Comparison of ENCODE assay signal across 14 cellular contexts in the genomic region with DNA sequence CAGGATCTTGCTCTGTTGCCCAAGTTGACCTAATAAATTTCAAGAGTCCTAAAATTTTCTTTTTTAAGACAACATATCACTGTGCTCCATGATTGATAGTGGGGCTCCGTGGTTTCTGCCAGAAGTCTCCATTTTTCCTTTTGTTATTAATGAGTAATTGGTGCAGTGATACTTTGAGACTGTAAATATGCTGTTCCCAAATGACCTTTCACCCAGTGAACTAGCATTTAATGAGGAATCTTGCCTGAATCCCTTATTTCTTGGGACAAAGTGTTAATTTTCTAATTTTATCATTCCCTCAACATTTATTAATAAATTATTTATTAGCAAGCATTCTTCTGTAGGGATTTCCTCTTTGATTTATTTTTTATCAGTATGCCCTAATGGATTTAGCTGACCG. TPM values are rescaled to one million over a fixed set of nuclear protein-coding genes. Genes with fewer than 3 reads are reported as not detected.
DNase-seq lines count a peak whose midpoint lies in the region; ATAC-seq and TF ChIP-seq lines count a peak whose summit lies in the region.
"Had no signal": no experiment of that assay in that cellular context is flagged by ENCODE, and none has a peak within 500 bp of the region (broad histone marks: within the 10 kb centered on the region; RNA-seq: fewer than 3 reads in every experiment).

No MANE protein-coding gene starts in this region.

- POLR2A ChIA-PET in MCF 10A (lab: Yijun Ruan, JAX): interaction anchor here (1.0 to 3.8 kb wide), 2 partner anchors 25 to 163 kb away, joined by 3 to 26 read pairs; no protein-coding TSS in a partner anchor
- POLR2A ChIA-PET in activated B cell treated with CpG ODN at 0.5 μM for 24 hours (lab: Charles Lee): no interaction called here

- no peak overlapping the region for H3K4me3 Mint-ChIP-seq in MCF 10A (ENCODE audit: unreplicated experiment)
- peak overlapping the region; percentile 44 for H3K4me3 Mint-ChIP-seq in activated B cell treated with CpG ODN at 0.5 μM for 24 hours

- peaks cover 73% of the 10 kb centered on the region for H3K79me2 ChIP-seq in mammary epithelial cell (ENCODE audit: insufficient read depth, low read length)

- no peak for ATAC-seq in activated B cell treated with CpG ODN at 0.5 μM for 24 hours (ENCODE audit: low read depth)
- no peak for ATAC-seq in right lobe of liver
- ATAC-seq in heart left ventricle: no peak
- ATAC-seq in GM19023 (IDR thresholded peaks at IDR 0.05; ENCODE audit: unreplicated experiment): no peak
- ATAC-seq: activated CD4-positive, CD25-positive, alpha-beta regulatory T cell treated with anti-CD3 and anti-CD28 coated beads, Interleukin-2, amount 50 U/mL, for 24 hours had no signal

- no peak for TF ChIP-seq CTCF in MCF 10A (IDR thresholded peaks at IDR 0.05; ENCODE audit: unreplicated experiment)
- TF ChIP-seq CTCF in mammary epithelial cell (conservative IDR thresholded peaks at IDR 0.05 in 1 of 2, IDR thresholded peaks at IDR 0.05 in 1 of 2; ENCODE audit: extremely low read depth in 1 of 2, insufficient read depth in 1 of 2, low read depth in 1 of 2, low read length in 2 of 2): no peak
- no peak for TF ChIP-seq CTCF in activated B cell treated with CpG ODN at 0.5 μM for 24 hours (IDR thresholded peaks at IDR 0.05)
- no peak for TF ChIP-seq CTCF in right lobe of liver (IDR thresholded peaks at IDR 0.05)
- TF ChIP-seq CTCF in heart left ventricle (IDR thresholded peaks at IDR 0.05): no peak

- peak overlapping the region; percentile 76 for H3K27ac Mint-ChIP-seq in MCF 10A (ENCODE audit: low read depth, unreplicated experiment)
- no peak overlapping the region for H3K27ac Mint-ChIP-seq in activated B cell treated with CpG ODN at 0.5 μM for 24 hours

- BruUV-seq in MCF 10A (replicated peaks; lab: Mats Ljungman, UMichigan) (no TSS peak), mammary epithelial cell (replicated peaks; lab: Mats Ljungman, UMichigan) (no TSS peak)

- peaks cover 40% of the 10 kb centered on the region for H3K4me1 ChIP-seq in mammary epithelial cell (ENCODE audit: insufficient read depth, low read length)
- peaks cover 3 to 56% (median 17%) of the 10 kb centered on the region in 4 donors for H3K4me1 ChIP-seq in right lobe of liver
- H3K4me1 ChIP-seq in heart left ventricle: peaks cover 4 to 54% (median 28%) of the 10 kb centered on the region in 12 donors

- H3K4me1 Mint-ChIP-seq in MCF 10A (ENCODE audit: insufficient read depth, unreplicated experiment): peaks cover 36% of the 10 kb centered on the region
- peaks cover 61% of the 10 kb centered on the region for H3K4me1 Mint-ChIP-seq in activated B cell treated with CpG ODN at 0.5 μM for 24 hours

- no peaks in the 10 kb centered on the region for H4K20me1 ChIP-seq in mammary epithelial cell (ENCODE audit: insufficient read depth, low read length)

- no peaks in the 10 kb centered on the region for H3K27me3 Mint-ChIP-seq in MCF 10A (ENCODE audit: insufficient read depth, unreplicated experiment)
- no peaks in the 10 kb centered on the region for H3K27me3 Mint-ChIP-seq in activated B cell treated with CpG ODN at 0.5 μM for 24 hours

- WGBS in mammary epithelial cell (ENCODE audit: low coverage, missing lambda C conversion rate): 97% methylated on average over 2 of the region's 2 CpGs
- 49% methylated on average over 2 of the region's 2 CpGs for WGBS in right lobe of liver (ENCODE audit: insufficient coverage, low coverage, low lambda C conversion rate, missing lambda C conversion rate)
- WGBS in heart left ventricle, 4 donors: 79 to 85% (median 85%) methylated on average over 2 of the region's 2 CpGs

- DNase-seq in MCF 10A (ENCODE audit: unreplicated experiment): no peak
- no peak for DNase-seq in mammary epithelial cell
- DNase-seq in activated B cell treated with CpG ODN at 0.5 μM for 24 hours: no peak
- DNase-seq in right lobe of liver: no peak
- no peak for DNase-seq in heart left ventricle
- no peak for DNase-seq in NCI-H1436 (lab: John Stamatoyannopoulos, UW)
- DNase-seq in SK-N-DZ (ENCODE audit: low spot score): no peak
- DNase-seq: brain microvascular endothelial cell, H9, NCI-H187, occipital lobe had no signal

- no peaks in the 10 kb centered on the region for H3K27me3 ChIP-seq in mammary epithelial cell (ENCODE audit: insufficient read depth, low read length)
- no peaks in the 10 kb centered on the region for H3K27me3 ChIP-seq in right lobe of liver
- no peaks in the 10 kb centered on the region for H3K27me3 ChIP-seq in heart left ventricle
- H3K27me3 ChIP-seq: brain microvascular endothelial cell had no signal

- no peak overlapping the region for H2AFZ ChIP-seq in mammary epithelial cell (ENCODE audit: low read depth, low read length)

- H3K9me3 ChIP-seq in mammary epithelial cell (replicated peaks; ENCODE audit: insufficient read depth, low read length) (no peaks in the 10 kb centered on the region), right lobe of liver (no peaks in the 10 kb centered on the region), heart left ventricle (peaks cover 0 to 6% (median 0%) of the 10 kb centered on the region in 12 donors)
- H3K9me3 ChIP-seq: thoracic aorta had no signal

- no peak overlapping the region for H3K4me2 ChIP-seq in mammary epithelial cell (ENCODE audit: insufficient read depth, low read depth, low read length)

- H3K4me3 ChIP-seq in mammary epithelial cell (replicated peaks in 1 of 3; ENCODE audit: insufficient read depth in 1 of 3, low read depth in 2 of 3, low read length in 3 of 3): no peak overlapping the region
- H3K4me3 ChIP-seq in right lobe of liver: no peak overlapping the region
- no peak overlapping the region for H3K4me3 ChIP-seq in heart left ventricle
- H3K4me3 ChIP-seq: thoracic aorta had no signal

- H3K9me3 Mint-ChIP-seq in MCF 10A (ENCODE audit: unreplicated experiment): no peaks in the 10 kb centered on the region
- H3K9me3 Mint-ChIP-seq in activated B cell treated with CpG ODN at 0.5 μM for 24 hours: peaks cover 4% of the 10 kb centered on the region

- in situ Hi-C loops in mammary epithelial cell (cut with MboI; ENCODE audit: low sequenced_read_pairs in 2 of 2): no loop called here

- CTCF ChIA-PET in MCF 10A (lab: Yijun Ruan, JAX) (interaction anchor here (1.0 kb wide), 1 partner anchor 1009 kb away, joined by 3 read pairs; no protein-coding TSS in a partner anchor), mammary epithelial cell (lab: Charles Lee; ENCODE audit: low non-redundant PET) (no interaction called here), activated B cell treated with CpG ODN at 0.5 μM for 24 hours (lab: Charles Lee) (no interaction called here)

- H3K36me3 ChIP-seq in mammary epithelial cell (ENCODE audit: insufficient read depth, low read length): peaks cover 16% of the 10 kb centered on the region
- peaks cover 0 to 10% (median 2%) of the 10 kb centered on the region in 4 donors for H3K36me3 ChIP-seq in right lobe of liver
- peaks cover 0 to 8% (median 5%) of the 10 kb centered on the region in 9 donors for H3K36me3 ChIP-seq in heart left ventricle

- H3K9ac ChIP-seq in mammary epithelial cell (ENCODE audit: insufficient read depth, low read length): no peak overlapping the region

- H3K27ac ChIP-seq in mammary epithelial cell (ENCODE audit: insufficient read depth, low read depth, low read length): no peak overlapping the region
- peak overlapping the region; percentile 69 to 85 (median 84) for H3K27ac ChIP-seq in right lobe of liver
- peak overlapping the region in 1 of 12 donors; percentile 78 for H3K27ac ChIP-seq in heart left ventricle
- H3K27ac ChIP-seq: brain microvascular endothelial cell, thoracic aorta had no signal

- H3K36me3 Mint-ChIP-seq in MCF 10A (ENCODE audit: insufficient read depth, unreplicated experiment) (peaks cover 27% of the 10 kb centered on the region), activated B cell treated with CpG ODN at 0.5 μM for 24 hours (ENCODE audit: low read depth) (peaks cover 31% of the 10 kb centered on the region)

- TF ChIP-seq POLR2A in right lobe of liver (IDR thresholded peaks at IDR 0.05) (no peak), heart left ventricle (IDR thresholded peaks at IDR 0.05) (no peak)

- dilution Hi-C loops in mammary epithelial cell (cut with HindIII; ENCODE audit: low sequenced_read_pairs): no loop called here

- intact Hi-C loops in MCF 10A (cut with micrococcal nuclease): loop anchor here (10.0 kb wide), 1 partner anchor 986 kb away; no protein-coding TSS in a partner anchor
- intact Hi-C loops in mammary epithelial cell (cut with micrococcal nuclease): no loop called here
- intact Hi-C loops in activated B cell treated with CpG ODN at 0.5 μM for 24 hours (cut with micrococcal nuclease): loop anchor here (5.0 kb wide), 1 partner anchor 198 kb away; a partner anchor contains a TSS
- intact Hi-C loops in right lobe of liver (cut with DNase I): no loop called here
- intact Hi-C loops in heart left ventricle (cut with DNase I): no loop called here

RNA-seq across cellular contexts. Expression of a gene that starts 2.3 kb away (rescaled TPM):
- total RNA-seq in MCF 10A (2022): 48.2 and 72.6 TPM in 2 replicates
- total RNA-seq in mammary epithelial cell: 100 to 1,000 TPM in 1 of 2 donors, 10 to 100 TPM in 1; 62.8 to 231 TPM
- 173 TPM for polyA plus RNA-seq in mammary epithelial cell
- 402 TPM for polyA minus RNA-seq in mammary epithelial cell
- total RNA-seq in activated B cell treated with CpG ODN at 0.5 μM for 24 hours: 35.5 and 47.2 TPM in 2 replicates
- 100 to 1,000 TPM in 4 of 6 experiments, 10 to 100 TPM in 2; 42.0 to 320 (median 126) TPM for total RNA-seq in right lobe of liver
- 10 to 100 TPM; 19.8 to 44.5 (median 30.8) TPM for total RNA-seq in heart left ventricle
- 10 to 100 TPM; 12.6 to 22.2 TPM for polyA plus RNA-seq in heart left ventricle
- 64.9 and 69.2 TPM in 2 replicates for polyA plus RNA-seq in SK-N-DZ (2014; cell fraction: cytosol; rRNA removed)
- 32.5 and 37.8 TPM in 2 replicates for polyA plus RNA-seq in SK-N-DZ (2014; cell fraction: nucleus; rRNA removed)

RNA-seq across cellular contexts. Expression of a gene that starts 2.5 kb away (rescaled TPM):
- total RNA-seq in MCF 10A (2022) (73.6 and 76.2 TPM in 2 replicates), mammary epithelial cell (100 to 1,000 TPM in 1 of 2 donors, 10 to 100 TPM in 1; 84.9 to 103 TPM), activated B cell treated with CpG ODN at 0.5 μM for 24 hours (127 and 146 TPM in 2 replicates), right lobe of liver (10 to 100 TPM; 26.4 to 54.7 (median 35.4) TPM), heart left ventricle (10 to 100 TPM; 11.4 to 41.9 (median 18.0) TPM)
- polyA plus RNA-seq in mammary epithelial cell (45.9 TPM), heart left ventricle (10 to 100 TPM; 19.4 to 23.4 TPM)
- polyA minus RNA-seq in mammary epithelial cell: 51.4 TPM
- polyA plus RNA-seq in SK-N-DZ (2014; cell fraction: cytosol; rRNA removed): 26.1 and 28.1 TPM in 2 replicates
- polyA plus RNA-seq in SK-N-DZ (2014; cell fraction: nucleus; rRNA removed): 134 and 192 TPM in 2 replicates

Comparison
In these comparisons a context has a peak if more than half of its experiments do, and no peak if none do; other contexts are left out.
1. intact Hi-C loops: an anchor here in MCF 10A (10.0 kb wide) and activated B cell treated with CpG ODN at 0.5 μM for 24 hours (5.0 kb wide); none called in mammary epithelial cell, right lobe of liver and heart left ventricle.